ENCODE assay signal across 1 cellular context in the genomic region with DNA sequence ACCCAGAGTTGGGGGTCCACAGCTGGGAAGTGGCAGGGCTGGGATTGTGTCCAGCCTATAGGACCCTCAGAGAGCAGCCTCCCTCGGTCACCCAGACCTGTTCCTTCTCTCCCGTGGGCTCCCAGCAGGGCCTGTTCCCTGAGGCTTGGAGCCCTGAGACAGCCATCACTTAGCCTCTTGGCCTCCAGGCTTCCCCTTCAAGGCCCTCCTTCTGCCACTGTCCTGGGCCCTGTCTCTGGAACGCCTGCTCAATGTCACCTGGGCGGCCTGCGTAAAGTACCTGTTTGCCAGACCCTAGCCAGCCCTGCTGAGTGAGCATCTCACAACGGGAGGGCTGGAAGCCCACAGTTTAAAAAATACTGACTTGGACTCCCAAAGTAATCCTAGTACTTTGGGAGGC.
TF ChIP-seq lines count a peak whose summit lies in the region.

No MANE protein-coding gene starts in this region.

TF ChIP-seq in GM12878, 131 proteins besides CTCF, POLR2A, EP300 and RAD21 (continued from another document):
- TF ChIP-seq, protein P1, sequence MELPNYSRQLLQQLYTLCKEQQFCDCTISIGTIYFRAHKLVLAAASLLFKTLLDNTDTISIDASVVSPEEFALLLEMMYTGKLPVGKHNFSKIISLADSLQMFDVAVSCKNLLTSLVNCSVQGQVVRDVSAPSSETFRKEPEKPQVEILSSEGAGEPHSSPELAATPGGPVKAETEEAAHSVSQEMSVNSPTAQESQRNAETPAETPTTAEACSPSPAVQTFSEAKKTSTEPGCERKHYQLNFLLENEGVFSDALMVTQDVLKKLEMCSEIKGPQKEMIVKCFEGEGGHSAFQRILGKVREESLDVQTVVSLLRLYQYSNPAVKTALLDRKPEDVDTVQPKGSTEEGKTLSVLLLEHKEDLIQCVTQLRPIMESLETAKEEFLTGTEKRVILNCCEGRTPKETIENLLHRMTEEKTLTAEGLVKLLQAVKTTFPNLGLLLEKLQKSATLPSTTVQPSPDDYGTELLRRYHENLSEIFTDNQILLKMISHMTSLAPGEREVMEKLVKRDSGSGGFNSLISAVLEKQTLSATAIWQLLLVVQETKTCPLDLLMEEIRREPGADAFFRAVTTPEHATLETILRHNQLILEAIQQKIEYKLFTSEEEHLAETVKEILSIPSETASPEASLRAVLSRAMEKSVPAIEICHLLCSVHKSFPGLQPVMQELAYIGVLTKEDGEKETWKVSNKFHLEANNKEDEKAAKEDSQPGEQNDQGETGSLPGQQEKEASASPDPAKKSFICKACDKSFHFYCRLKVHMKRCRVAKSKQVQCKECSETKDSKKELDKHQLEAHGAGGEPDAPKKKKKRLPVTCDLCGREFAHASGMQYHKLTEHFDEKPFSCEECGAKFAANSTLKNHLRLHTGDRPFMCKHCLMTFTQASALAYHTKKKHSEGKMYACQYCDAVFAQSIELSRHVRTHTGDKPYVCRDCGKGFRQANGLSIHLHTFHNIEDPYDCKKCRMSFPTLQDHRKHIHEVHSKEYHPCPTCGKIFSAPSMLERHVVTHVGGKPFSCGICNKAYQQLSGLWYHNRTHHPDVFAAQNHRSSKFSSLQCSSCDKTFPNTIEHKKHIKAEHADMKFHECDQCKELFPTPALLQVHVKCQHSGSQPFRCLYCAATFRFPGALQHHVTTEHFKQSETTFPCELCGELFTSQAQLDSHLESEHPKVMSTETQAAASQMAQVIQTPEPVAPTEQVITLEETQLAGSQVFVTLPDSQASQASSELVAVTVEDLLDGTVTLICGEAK (IDR thresholded peaks at IDR 0.05; ENCODE audit: borderline replicate concordance): no peak
- TF ChIP-seq, protein P2, sequence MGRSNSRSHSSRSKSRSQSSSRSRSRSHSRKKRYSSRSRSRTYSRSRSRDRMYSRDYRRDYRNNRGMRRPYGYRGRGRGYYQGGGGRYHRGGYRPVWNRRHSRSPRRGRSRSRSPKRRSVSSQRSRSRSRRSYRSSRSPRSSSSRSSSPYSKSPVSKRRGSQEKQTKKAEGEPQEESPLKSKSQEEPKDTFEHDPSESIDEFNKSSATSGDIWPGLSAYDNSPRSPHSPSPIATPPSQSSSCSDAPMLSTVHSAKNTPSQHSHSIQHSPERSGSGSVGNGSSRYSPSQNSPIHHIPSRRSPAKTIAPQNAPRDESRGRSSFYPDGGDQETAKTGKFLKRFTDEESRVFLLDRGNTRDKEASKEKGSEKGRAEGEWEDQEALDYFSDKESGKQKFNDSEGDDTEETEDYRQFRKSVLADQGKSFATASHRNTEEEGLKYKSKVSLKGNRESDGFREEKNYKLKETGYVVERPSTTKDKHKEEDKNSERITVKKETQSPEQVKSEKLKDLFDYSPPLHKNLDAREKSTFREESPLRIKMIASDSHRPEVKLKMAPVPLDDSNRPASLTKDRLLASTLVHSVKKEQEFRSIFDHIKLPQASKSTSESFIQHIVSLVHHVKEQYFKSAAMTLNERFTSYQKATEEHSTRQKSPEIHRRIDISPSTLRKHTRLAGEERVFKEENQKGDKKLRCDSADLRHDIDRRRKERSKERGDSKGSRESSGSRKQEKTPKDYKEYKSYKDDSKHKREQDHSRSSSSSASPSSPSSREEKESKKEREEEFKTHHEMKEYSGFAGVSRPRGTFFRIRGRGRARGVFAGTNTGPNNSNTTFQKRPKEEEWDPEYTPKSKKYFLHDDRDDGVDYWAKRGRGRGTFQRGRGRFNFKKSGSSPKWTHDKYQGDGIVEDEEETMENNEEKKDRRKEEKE (IDR thresholded peaks at IDR 0.05): no peak
- TF ChIP-seq, protein P3, sequence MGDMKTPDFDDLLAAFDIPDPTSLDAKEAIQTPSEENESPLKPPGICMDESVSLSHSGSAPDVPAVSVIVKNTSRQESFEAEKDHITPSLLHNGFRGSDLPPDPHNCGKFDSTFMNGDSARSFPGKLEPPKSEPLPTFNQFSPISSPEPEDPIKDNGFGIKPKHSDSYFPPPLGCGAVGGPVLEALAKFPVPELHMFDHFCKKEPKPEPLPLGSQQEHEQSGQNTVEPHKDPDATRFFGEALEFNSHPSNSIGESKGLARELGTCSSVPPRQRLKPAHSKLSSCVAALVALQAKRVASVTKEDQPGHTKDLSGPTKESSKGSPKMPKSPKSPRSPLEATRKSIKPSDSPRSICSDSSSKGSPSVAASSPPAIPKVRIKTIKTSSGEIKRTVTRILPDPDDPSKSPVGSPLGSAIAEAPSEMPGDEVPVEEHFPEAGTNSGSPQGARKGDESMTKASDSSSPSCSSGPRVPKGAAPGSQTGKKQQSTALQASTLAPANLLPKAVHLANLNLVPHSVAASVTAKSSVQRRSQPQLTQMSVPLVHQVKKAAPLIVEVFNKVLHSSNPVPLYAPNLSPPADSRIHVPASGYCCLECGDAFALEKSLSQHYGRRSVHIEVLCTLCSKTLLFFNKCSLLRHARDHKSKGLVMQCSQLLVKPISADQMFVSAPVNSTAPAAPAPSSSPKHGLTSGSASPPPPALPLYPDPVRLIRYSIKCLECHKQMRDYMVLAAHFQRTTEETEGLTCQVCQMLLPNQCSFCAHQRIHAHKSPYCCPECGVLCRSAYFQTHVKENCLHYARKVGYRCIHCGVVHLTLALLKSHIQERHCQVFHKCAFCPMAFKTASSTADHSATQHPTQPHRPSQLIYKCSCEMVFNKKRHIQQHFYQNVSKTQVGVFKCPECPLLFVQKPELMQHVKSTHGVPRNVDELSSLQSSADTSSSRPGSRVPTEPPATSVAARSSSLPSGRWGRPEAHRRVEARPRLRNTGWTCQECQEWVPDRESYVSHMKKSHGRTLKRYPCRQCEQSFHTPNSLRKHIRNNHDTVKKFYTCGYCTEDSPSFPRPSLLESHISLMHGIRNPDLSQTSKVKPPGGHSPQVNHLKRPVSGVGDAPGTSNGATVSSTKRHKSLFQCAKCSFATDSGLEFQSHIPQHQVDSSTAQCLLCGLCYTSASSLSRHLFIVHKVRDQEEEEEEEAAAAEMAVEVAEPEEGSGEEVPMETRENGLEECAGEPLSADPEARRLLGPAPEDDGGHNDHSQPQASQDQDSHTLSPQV (IDR thresholded peaks at IDR 0.05): no peak
- TF ChIP-seq TCF7 (IDR thresholded peaks at IDR 0.05; ENCODE audit: borderline replicate concordance): no peak
- no peak for TF ChIP-seq WRNIP1 (IDR thresholded peaks at IDR 0.05; ENCODE audit: borderline replicate concordance, low read depth, low read length)
- TF ChIP-seq TCF3 (IDR thresholded peaks at IDR 0.05; ENCODE audit: borderline replicate concordance, insufficient read depth, low read depth, low read length): no peak
- TF ChIP-seq, protein P4, sequence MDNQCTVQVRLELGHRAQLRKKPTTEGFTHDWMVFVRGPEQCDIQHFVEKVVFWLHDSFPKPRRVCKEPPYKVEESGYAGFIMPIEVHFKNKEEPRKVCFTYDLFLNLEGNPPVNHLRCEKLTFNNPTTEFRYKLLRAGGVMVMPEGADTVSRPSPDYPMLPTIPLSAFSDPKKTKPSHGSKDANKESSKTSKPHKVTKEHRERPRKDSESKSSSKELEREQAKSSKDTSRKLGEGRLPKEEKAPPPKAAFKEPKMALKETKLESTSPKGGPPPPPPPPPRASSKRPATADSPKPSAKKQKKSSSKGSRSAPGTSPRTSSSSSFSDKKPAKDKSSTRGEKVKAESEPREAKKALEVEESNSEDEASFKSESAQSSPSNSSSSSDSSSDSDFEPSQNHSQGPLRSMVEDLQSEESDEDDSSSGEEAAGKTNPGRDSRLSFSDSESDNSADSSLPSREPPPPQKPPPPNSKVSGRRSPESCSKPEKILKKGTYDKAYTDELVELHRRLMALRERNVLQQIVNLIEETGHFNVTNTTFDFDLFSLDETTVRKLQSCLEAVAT (IDR thresholded peaks at IDR 0.05): no peak
- TF ChIP-seq, protein P5, sequence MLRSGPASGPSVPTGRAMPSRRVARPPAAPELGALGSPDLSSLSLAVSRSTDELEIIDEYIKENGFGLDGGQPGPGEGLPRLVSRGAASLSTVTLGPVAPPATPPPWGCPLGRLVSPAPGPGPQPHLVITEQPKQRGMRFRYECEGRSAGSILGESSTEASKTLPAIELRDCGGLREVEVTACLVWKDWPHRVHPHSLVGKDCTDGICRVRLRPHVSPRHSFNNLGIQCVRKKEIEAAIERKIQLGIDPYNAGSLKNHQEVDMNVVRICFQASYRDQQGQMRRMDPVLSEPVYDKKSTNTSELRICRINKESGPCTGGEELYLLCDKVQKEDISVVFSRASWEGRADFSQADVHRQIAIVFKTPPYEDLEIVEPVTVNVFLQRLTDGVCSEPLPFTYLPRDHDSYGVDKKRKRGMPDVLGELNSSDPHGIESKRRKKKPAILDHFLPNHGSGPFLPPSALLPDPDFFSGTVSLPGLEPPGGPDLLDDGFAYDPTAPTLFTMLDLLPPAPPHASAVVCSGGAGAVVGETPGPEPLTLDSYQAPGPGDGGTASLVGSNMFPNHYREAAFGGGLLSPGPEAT (IDR thresholded peaks at IDR 0.05; ENCODE audit: low read depth): no peak
- no peak for TF ChIP-seq TBL1XR1 (IDR thresholded peaks at IDR 0.05; ENCODE audit: low read depth, low read length)
- TF ChIP-seq, protein P6, sequence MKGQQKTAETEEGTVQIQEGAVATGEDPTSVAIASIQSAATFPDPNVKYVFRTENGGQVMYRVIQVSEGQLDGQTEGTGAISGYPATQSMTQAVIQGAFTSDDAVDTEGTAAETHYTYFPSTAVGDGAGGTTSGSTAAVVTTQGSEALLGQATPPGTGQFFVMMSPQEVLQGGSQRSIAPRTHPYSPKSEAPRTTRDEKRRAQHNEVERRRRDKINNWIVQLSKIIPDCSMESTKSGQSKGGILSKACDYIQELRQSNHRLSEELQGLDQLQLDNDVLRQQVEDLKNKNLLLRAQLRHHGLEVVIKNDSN (IDR thresholded peaks at IDR 0.05; ENCODE audit: borderline replicate concordance, extremely low read length, insufficient read depth, low read depth, low read length): no peak
